10 cellular contexts compared by ENCODE assay signal in genomic region chr2:236670235-236670620, GRCh38.
"Had no signal": no experiment of that assay in that cellular context is flagged by ENCODE, and none has a peak within 500 bp of the region (broad histone marks: within the 10 kb centered on the region; RNA-seq: fewer than 3 reads in every experiment).

No MANE protein-coding gene starts in this region.

- H3K9me3 Mint-ChIP-seq: activated T-cell treated with anti-CD3 and anti-CD28 coated beads, Interleukin-2, amount 50 U/mL, for 24 hours; natural killer cell treated with Interleukin-12 subunit alpha and Interleukin-12 subunit beta and Interleukin-15 and Interleukin-18, amount 100 ng/mL, for 72 hours had no signal

- H3K27ac ChIP-seq: transverse colon had no signal

- H3K27ac Mint-ChIP-seq: activated T-cell treated with anti-CD3 and anti-CD28 coated beads, Interleukin-2, amount 50 U/mL, for 24 hours; natural killer cell treated with Interleukin-12 subunit alpha and Interleukin-12 subunit beta and Interleukin-15 and Interleukin-18, amount 100 ng/mL, for 72 hours; T-helper 17 cell had no signal

- H3K4me3 Mint-ChIP-seq: activated T-cell treated with anti-CD3 and anti-CD28 coated beads, Interleukin-2, amount 50 U/mL, for 24 hours; natural killer cell treated with Interleukin-12 subunit alpha and Interleukin-12 subunit beta and Interleukin-15 and Interleukin-18, amount 100 ng/mL, for 72 hours; T-helper 17 cell had no signal

- H3K27me3 ChIP-seq: breast epithelium, transverse colon had no signal

- H3K36me3 ChIP-seq: breast epithelium, transverse colon had no signal

- FAIRE-seq: TTC549 had no signal

- H3K36me3 Mint-ChIP-seq: natural killer cell treated with Interleukin-12 subunit alpha and Interleukin-12 subunit beta and Interleukin-15 and Interleukin-18, amount 100 ng/mL, for 72 hours had no signal

- DNase-seq: activated T-cell treated with anti-CD3 and anti-CD28 coated beads, Interleukin-2, amount 50 U/mL, for 24 hours; aorta; effector CD8-positive, alpha-beta T cell; occipital lobe; SHP77 treated with DMSO at 0.1 percent for 48 hours; T-helper 17 cell; transverse colon had no signal

- H3K4me1 Mint-ChIP-seq: T-helper 17 cell had no signal

- H3K4me1 ChIP-seq: breast epithelium, transverse colon had no signal

- ATAC-seq: natural killer cell treated with Interleukin-12 subunit alpha and Interleukin-12 subunit beta and Interleukin-15 and Interleukin-18, amount 100 ng/mL, for 72 hours; T-helper 17 cell had no signal

- H3K4me3 ChIP-seq: breast epithelium, transverse colon had no signal

- H3K9me3 ChIP-seq: transverse colon had no signal
